Comparison of ENCODE assay signal across 27 cellular contexts in the genomic region with DNA sequence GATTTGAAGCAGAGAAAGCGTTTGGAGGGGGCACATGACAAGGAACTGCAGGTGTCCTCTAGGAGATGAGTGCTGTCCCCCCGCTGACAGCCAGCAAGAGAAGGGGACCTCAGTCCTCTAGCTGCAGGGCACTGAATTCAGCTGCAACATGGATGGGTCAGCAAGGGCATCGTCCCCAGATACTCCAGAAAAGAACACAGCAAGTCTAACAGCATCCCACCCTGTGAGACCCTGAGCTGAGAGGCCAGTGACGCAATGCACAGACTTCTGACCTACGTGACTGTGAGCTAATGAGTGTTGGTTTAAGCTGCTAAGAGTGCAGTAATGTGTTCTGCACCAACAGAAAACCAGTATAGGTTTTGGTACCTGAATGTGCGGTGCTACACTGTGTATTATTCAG. TPM values are rescaled to one million over a fixed set of nuclear protein-coding genes. Genes with fewer than 3 reads are reported as not detected.
"Had no signal": no experiment of that assay in that cellular context is flagged by ENCODE, and none has a peak within 500 bp of the region (broad histone marks: within the 10 kb centered on the region; RNA-seq: fewer than 3 reads in every experiment).

No MANE protein-coding gene starts in this region.

- H3K36me3 ChIP-seq: gastrocnemius medialis, left lung, pancreas, sigmoid colon, thoracic aorta, tibial nerve, upper lobe of right lung, uterus had no signal

- H3K4me3 ChIP-seq: gastrocnemius medialis, left lung, pancreas, sigmoid colon, thoracic aorta, tibial nerve, upper lobe of right lung, uterus had no signal

- H3K9me3 Mint-ChIP-seq: naive thymus-derived CD4-positive, alpha-beta T cell; stimulated activated memory B cell treated with anti-CD40 and anti-IgM and Interleukin-4, amounts not matched to agents 10 μg/mL and 1 μg/mL and 100 μg/mL, for 72 hours had no signal

- H3K4me1 Mint-ChIP-seq: nephron; stimulated activated memory B cell treated with anti-CD40 and anti-IgM and Interleukin-4, amounts not matched to agents 10 μg/mL and 1 μg/mL and 100 μg/mL, for 72 hours had no signal

- H3K4me3 Mint-ChIP-seq: naive thymus-derived CD4-positive, alpha-beta T cell; nephron; stimulated activated memory B cell treated with anti-CD40 and anti-IgM and Interleukin-4, amounts not matched to agents 10 μg/mL and 1 μg/mL and 100 μg/mL, for 72 hours had no signal

- H3K9me3 ChIP-seq: gastrocnemius medialis, left lung, pancreas, sigmoid colon, thoracic aorta, tibial nerve, upper lobe of right lung, uterus had no signal

- H3K4me1 ChIP-seq: gastrocnemius medialis, left lung, pancreas, sigmoid colon, tibial nerve, upper lobe of right lung, uterus had no signal

- H3K27ac Mint-ChIP-seq: naive thymus-derived CD4-positive, alpha-beta T cell; nephron; stimulated activated memory B cell treated with anti-CD40 and anti-IgM and Interleukin-4, amounts not matched to agents 10 μg/mL and 1 μg/mL and 100 μg/mL, for 72 hours had no signal

- H3K27ac ChIP-seq: epithelial cell of prostate, gastrocnemius medialis, left lung, pancreas, sigmoid colon, thoracic aorta, tibial nerve, upper lobe of right lung, uterus had no signal

- H3K27me3 ChIP-seq: gastrocnemius medialis, left lung, sigmoid colon, upper lobe of right lung, uterus had no signal

- H3K36me3 Mint-ChIP-seq: naive thymus-derived CD4-positive, alpha-beta T cell; stimulated activated memory B cell treated with anti-CD40 and anti-IgM and Interleukin-4, amounts not matched to agents 10 μg/mL and 1 μg/mL and 100 μg/mL, for 72 hours had no signal

- ATAC-seq: esophagus mucosa; gastrocnemius medialis; left lung; naive thymus-derived CD4-positive, alpha-beta T cell; pancreas; stimulated activated memory B cell treated with anti-CD40 and anti-IgM and Interleukin-4, amounts not matched to agents 10 μg/mL and 1 μg/mL and 100 μg/mL, for 72 hours; stimulated activated naive CD8-positive, alpha-beta T cell treated with anti-CD3 and anti-CD28 coated beads, Interleukin-15, Interleukin-2, amounts not matched to agents 100 U/mL and 50 U/mL, for 24 hours; upper lobe of right lung had no signal

- DNase-seq: cortex of kidney; effector CD4-positive, alpha-beta T cell; foreskin fibroblast; gastrocnemius medialis; head of caudate nucleus; mesenchymal stem cell; midbrain; naive thymus-derived CD4-positive, alpha-beta T cell; nucleus accumbens; pancreas; sigmoid colon; stimulated activated CD4-positive, alpha-beta T cell treated with anti-CD3 and anti-CD28 coated beads, Interleukin-4, amount 100 ng/mL, for 4 hours; stimulated activated naive CD8-positive, alpha-beta T cell treated with anti-CD3 and anti-CD28 coated beads, Interleukin-15, Interleukin-2, amounts not matched to agents 100 U/mL and 50 U/mL, for 24 hours; upper lobe of right lung; uterus had no signal

RNA-seq across cellular contexts. Expression of gene CENPVL2, which starts 11.6 kb away (rescaled TPM):
- total RNA-seq: dermis microvascular lymphatic vessel endothelial cell; esophagus mucosa; gastrocnemius medialis; glomerular endothelial cell; left lung; lower leg skin; lung microvascular endothelial cell; naive thymus-derived CD4-positive, alpha-beta T cell; pancreas; sigmoid colon; skeletal muscle tissue; thoracic aorta; tibial nerve; upper lobe of right lung; uterus had no signal

RNA-seq across cellular contexts. Expression of gene CENPVL1, which starts 16.1 kb away (rescaled TPM):
- total RNA-seq: dermis microvascular lymphatic vessel endothelial cell; esophagus mucosa; gastrocnemius medialis; glomerular endothelial cell; left lung; lower leg skin; lung microvascular endothelial cell; naive thymus-derived CD4-positive, alpha-beta T cell; pancreas; sigmoid colon; skeletal muscle tissue; thoracic aorta; tibial nerve; upper lobe of right lung; uterus had no signal
